1 cellular context compared by ENCODE assay signal in the genomic region with DNA sequence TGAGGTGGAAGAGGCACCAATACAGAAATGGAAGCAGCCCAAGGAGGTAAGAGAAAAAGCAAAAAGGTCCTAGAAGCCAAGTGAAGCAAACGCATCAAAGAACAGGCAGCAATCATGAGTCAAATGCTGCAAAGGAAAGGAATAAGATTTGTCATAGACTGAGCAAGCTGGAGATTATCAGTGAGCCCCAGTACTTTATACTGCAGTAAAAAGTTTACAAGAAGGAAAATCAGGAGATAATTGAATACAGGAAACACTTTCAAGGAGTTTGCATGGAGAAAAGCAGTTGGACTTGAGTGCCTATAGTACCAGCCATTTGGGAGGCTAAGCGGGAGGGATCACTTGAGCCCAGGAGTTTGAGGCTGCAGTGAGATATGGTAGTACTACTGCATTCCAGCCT.
TF ChIP-seq lines count a peak whose summit lies in the region.

No MANE protein-coding gene starts in this region.

TF ChIP-seq in GM23338, 12 proteins besides CTCF, POLR2A, EP300 and RAD21 (continued from another document):
- TF ChIP-seq, protein P1, sequence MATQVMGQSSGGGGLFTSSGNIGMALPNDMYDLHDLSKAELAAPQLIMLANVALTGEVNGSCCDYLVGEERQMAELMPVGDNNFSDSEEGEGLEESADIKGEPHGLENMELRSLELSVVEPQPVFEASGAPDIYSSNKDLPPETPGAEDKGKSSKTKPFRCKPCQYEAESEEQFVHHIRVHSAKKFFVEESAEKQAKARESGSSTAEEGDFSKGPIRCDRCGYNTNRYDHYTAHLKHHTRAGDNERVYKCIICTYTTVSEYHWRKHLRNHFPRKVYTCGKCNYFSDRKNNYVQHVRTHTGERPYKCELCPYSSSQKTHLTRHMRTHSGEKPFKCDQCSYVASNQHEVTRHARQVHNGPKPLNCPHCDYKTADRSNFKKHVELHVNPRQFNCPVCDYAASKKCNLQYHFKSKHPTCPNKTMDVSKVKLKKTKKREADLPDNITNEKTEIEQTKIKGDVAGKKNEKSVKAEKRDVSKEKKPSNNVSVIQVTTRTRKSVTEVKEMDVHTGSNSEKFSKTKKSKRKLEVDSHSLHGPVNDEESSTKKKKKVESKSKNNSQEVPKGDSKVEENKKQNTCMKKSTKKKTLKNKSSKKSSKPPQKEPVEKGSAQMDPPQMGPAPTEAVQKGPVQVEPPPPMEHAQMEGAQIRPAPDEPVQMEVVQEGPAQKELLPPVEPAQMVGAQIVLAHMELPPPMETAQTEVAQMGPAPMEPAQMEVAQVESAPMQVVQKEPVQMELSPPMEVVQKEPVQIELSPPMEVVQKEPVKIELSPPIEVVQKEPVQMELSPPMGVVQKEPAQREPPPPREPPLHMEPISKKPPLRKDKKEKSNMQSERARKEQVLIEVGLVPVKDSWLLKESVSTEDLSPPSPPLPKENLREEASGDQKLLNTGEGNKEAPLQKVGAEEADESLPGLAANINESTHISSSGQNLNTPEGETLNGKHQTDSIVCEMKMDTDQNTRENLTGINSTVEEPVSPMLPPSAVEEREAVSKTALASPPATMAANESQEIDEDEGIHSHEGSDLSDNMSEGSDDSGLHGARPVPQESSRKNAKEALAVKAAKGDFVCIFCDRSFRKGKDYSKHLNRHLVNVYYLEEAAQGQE (IDR thresholded peaks at IDR 0.05; ENCODE audit: unreplicated experiment): no peak
- TF ChIP-seq STAT1 (IDR thresholded peaks at IDR 0.05; ENCODE audit: unreplicated experiment) (no peak), EZH2 (IDR thresholded peaks at IDR 0.05; ENCODE audit: low read depth, unreplicated experiment) (no peak), POLR2AphosphoS5 (IDR thresholded peaks at IDR 0.05; ENCODE audit: low read depth) (no peak), EZH2phosphoT487 (IDR thresholded peaks at IDR 0.05; ENCODE audit: unreplicated experiment) (no peak)
- TF ChIP-seq, protein P2, sequence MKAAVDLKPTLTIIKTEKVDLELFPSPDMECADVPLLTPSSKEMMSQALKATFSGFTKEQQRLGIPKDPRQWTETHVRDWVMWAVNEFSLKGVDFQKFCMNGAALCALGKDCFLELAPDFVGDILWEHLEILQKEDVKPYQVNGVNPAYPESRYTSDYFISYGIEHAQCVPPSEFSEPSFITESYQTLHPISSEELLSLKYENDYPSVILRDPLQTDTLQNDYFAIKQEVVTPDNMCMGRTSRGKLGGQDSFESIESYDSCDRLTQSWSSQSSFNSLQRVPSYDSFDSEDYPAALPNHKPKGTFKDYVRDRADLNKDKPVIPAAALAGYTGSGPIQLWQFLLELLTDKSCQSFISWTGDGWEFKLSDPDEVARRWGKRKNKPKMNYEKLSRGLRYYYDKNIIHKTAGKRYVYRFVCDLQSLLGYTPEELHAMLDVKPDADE (IDR thresholded peaks at IDR 0.05): no peak
